Comparison of ENCODE assay signal across 1 cellular context in the genomic region with DNA sequence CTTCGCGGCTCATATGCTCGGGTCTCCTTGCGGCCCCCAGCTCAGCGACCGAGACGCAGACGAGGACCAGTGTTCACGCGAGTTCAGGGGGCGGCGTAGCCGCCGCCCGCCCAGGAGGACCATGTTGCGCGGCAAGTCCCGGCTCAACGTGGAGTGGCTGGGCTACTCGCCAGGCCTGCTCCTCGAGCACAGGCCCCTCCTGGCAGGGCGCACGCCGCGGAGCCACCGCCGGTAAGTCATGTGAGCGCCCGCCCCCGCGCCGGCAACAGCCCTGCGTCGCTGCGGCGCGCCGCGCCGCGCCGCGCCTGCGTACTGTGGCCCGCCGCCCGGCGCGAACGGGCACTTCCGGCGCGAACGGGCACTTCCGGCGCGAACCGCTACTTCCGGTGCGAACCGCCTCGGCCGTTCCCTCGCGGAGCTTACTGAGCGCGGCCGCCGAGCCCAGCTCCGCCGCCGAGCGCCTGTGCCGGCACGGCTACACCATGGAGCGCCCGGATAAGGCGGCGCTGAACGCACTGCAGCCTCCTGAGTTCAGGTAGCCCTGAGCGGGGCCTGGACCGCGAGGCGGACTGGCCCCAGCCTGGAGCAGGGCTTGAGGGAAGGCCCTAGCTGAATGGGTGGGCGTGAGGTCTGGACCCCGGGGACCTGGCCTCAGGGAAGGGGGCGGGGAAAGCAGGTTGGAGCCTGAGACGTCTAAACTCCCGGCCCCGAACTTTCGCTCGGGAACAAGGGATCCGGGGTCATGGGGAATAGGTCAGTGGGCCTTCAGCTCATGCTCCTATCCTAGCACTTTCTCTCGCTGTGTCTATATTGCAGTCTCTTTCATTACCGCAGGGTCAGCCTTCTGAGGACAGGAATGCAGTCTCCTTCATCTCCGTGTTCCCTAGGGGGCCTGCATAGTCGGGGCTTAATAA.
TF ChIP-seq lines count a peak whose summit lies in the region.

VMA21 (plus strand) TSS at position 380 of the 914 bp plus-strand sequence; CDS start at position 483, 103 bp downstream.

TF ChIP-seq in HepG2, 621 proteins besides CTCF, POLR2A, EP300 and RAD21 (continued from another document and continues in another):
- TF ChIP-seq LRRFIP1 (CRISPR knock-in tag; conservative IDR thresholded peaks at IDR 0.05) = no peak
- TF ChIP-seq, protein P1, sequence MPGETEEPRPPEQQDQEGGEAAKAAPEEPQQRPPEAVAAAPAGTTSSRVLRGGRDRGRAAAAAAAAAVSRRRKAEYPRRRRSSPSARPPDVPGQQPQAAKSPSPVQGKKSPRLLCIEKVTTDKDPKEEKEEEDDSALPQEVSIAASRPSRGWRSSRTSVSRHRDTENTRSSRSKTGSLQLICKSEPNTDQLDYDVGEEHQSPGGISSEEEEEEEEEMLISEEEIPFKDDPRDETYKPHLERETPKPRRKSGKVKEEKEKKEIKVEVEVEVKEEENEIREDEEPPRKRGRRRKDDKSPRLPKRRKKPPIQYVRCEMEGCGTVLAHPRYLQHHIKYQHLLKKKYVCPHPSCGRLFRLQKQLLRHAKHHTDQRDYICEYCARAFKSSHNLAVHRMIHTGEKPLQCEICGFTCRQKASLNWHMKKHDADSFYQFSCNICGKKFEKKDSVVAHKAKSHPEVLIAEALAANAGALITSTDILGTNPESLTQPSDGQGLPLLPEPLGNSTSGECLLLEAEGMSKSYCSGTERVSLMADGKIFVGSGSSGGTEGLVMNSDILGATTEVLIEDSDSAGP (CRISPR knock-in tag; IDR thresholded peaks at IDR 0.05; ENCODE audit: borderline replicate concordance) = 0 out of 2 replicates have a peak, but pooled peaks have one; percentile 35
- no peak for TF ChIP-seq JUN (CRISPR knock-in tag; IDR thresholded peaks at IDR 0.05)
- TF ChIP-seq STAT5B (CRISPR knock-in tag; IDR thresholded peaks at IDR 0.05) = no peak
- TF ChIP-seq ZNF782 (CRISPR knock-in tag; IDR thresholded peaks at IDR 0.05; ENCODE audit: borderline replicate concordance) = 0 out of 2 replicates have a peak, but pooled peaks have one; percentile 6
- TF ChIP-seq ZNF296 (CRISPR knock-in tag; conservative IDR thresholded peaks at IDR 0.05) = no peak
- peak; percentile 51; the same call in 1 of the 2 replicates for TF ChIP-seq SALL1 (CRISPR knock-in tag; IDR thresholded peaks at IDR 0.05)
- TF ChIP-seq ZMYM3 (CRISPR knock-in tag; IDR thresholded peaks at IDR 0.05) = no peak
- no peak for TF ChIP-seq HMG20A (CRISPR knock-in tag; IDR thresholded peaks at IDR 0.05; ENCODE audit: borderline replicate concordance)
- TF ChIP-seq, protein P2, sequence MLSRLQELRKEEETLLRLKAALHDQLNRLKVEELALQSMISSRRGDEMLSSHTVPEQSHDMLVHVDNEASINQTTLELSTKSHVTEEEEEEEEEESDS (CRISPR knock-in tag; IDR thresholded peaks at IDR 0.05; ENCODE audit: borderline replicate concordance) = no peak
- TF ChIP-seq ZNF704 (CRISPR knock-in tag; IDR thresholded peaks at IDR 0.05; ENCODE audit: borderline replicate concordance) = no peak
- TF ChIP-seq, protein P3, sequence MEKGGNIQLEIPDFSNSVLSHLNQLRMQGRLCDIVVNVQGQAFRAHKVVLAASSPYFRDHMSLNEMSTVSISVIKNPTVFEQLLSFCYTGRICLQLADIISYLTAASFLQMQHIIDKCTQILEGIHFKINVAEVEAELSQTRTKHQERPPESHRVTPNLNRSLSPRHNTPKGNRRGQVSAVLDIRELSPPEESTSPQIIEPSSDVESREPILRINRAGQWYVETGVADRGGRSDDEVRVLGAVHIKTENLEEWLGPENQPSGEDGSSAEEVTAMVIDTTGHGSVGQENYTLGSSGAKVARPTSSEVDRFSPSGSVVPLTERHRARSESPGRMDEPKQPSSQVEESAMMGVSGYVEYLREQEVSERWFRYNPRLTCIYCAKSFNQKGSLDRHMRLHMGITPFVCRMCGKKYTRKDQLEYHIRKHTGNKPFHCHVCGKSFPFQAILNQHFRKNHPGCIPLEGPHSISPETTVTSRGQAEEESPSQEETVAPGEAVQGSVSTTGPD (CRISPR knock-in tag; IDR thresholded peaks at IDR 0.05) = no peak
- peak; percentile 64; the same call in 1 of the 2 replicates for TF ChIP-seq TAF1 (CRISPR knock-in tag; IDR thresholded peaks at IDR 0.05)
- TF ChIP-seq TCF7L2 (IDR thresholded peaks at IDR 0.05; ENCODE audit: low read depth, low read length) = no peak
- TF ChIP-seq FOXK2 (IDR thresholded peaks at IDR 0.05) = no peak
- no peak for TF ChIP-seq FOXJ3 (CRISPR knock-in tag; IDR thresholded peaks at IDR 0.05; ENCODE audit: borderline replicate concordance)
- no peak for TF ChIP-seq ZNF124 (CRISPR knock-in tag; IDR thresholded peaks at IDR 0.05)
- TF ChIP-seq MAZ (IDR thresholded peaks at IDR 0.05; ENCODE audit: borderline replicate concordance, low read depth, low read length) = 0 out of 2 replicates have a peak, but pooled peaks have one; percentile 28
- TF ChIP-seq MAZ (CRISPR knock-in tag; IDR thresholded peaks at IDR 0.05; ENCODE audit: low read depth) = peak; percentile 70
- TF ChIP-seq HNRNPK (IDR thresholded peaks at IDR 0.05; ENCODE audit: low read depth, low read length, poor library complexity, severe bottlenecking) = no peak
- TF ChIP-seq BCL6 (CRISPR knock-in tag; IDR thresholded peaks at IDR 0.05) = 0 out of 2 replicates have a peak, but pooled peaks have one; percentile 23
- no peak for TF ChIP-seq ZMYM2 (CRISPR knock-in tag; IDR thresholded peaks at IDR 0.05)
- TF ChIP-seq ZNF24 (IDR thresholded peaks at IDR 0.05) = no peak
- TF ChIP-seq, protein P4, sequence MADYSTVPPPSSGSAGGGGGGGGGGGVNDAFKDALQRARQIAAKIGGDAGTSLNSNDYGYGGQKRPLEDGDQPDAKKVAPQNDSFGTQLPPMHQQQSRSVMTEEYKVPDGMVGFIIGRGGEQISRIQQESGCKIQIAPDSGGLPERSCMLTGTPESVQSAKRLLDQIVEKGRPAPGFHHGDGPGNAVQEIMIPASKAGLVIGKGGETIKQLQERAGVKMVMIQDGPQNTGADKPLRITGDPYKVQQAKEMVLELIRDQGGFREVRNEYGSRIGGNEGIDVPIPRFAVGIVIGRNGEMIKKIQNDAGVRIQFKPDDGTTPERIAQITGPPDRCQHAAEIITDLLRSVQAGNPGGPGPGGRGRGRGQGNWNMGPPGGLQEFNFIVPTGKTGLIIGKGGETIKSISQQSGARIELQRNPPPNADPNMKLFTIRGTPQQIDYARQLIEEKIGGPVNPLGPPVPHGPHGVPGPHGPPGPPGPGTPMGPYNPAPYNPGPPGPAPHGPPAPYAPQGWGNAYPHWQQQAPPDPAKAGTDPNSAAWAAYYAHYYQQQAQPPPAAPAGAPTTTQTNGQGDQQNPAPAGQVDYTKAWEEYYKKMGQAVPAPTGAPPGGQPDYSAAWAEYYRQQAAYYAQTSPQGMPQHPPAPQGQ (CRISPR knock-in tag; IDR thresholded peaks at IDR 0.05; ENCODE audit: borderline replicate concordance) = no peak; the same call in 1 of the 2 replicates
- 0 out of 2 replicates have a peak, but pooled peaks have one; percentile 61 for TF ChIP-seq ZBTB10 (CRISPR knock-in tag; IDR thresholded peaks at IDR 0.05; ENCODE audit: borderline replicate concordance)
- no peak for TF ChIP-seq GATAD2A (CRISPR knock-in tag; IDR thresholded peaks at IDR 0.05)
- no peak for TF ChIP-seq ZNF414 (CRISPR knock-in tag; IDR thresholded peaks at IDR 0.05)
- TF ChIP-seq ZNF816 (CRISPR knock-in tag; IDR thresholded peaks at IDR 0.05; ENCODE audit: borderline replicate concordance) = peak; percentile 50; the same call in 1 of the 2 replicates
- peak; percentile 41; the same call in 1 of the 2 replicates for TF ChIP-seq ETV5 (CRISPR knock-in tag; IDR thresholded peaks at IDR 0.05; ENCODE audit: borderline replicate concordance)
- 0 out of 2 replicates have a peak, but pooled peaks have one; percentile 53 for TF ChIP-seq ZNF547 (CRISPR knock-in tag; IDR thresholded peaks at IDR 0.05)
- TF ChIP-seq AHR (CRISPR knock-in tag; IDR thresholded peaks at IDR 0.05) = no peak
- TF ChIP-seq SMAD3 (CRISPR knock-in tag; IDR thresholded peaks at IDR 0.05) = 0 out of 2 replicates have a peak, but pooled peaks have one; percentile 33
- TF ChIP-seq TRAFD1 (CRISPR knock-in tag; IDR thresholded peaks at IDR 0.05; ENCODE audit: borderline replicate concordance) = no peak
- no peak for TF ChIP-seq ZNF333 (CRISPR knock-in tag; IDR thresholded peaks at IDR 0.05; ENCODE audit: borderline replicate concordance)
- TF ChIP-seq, protein P5, sequence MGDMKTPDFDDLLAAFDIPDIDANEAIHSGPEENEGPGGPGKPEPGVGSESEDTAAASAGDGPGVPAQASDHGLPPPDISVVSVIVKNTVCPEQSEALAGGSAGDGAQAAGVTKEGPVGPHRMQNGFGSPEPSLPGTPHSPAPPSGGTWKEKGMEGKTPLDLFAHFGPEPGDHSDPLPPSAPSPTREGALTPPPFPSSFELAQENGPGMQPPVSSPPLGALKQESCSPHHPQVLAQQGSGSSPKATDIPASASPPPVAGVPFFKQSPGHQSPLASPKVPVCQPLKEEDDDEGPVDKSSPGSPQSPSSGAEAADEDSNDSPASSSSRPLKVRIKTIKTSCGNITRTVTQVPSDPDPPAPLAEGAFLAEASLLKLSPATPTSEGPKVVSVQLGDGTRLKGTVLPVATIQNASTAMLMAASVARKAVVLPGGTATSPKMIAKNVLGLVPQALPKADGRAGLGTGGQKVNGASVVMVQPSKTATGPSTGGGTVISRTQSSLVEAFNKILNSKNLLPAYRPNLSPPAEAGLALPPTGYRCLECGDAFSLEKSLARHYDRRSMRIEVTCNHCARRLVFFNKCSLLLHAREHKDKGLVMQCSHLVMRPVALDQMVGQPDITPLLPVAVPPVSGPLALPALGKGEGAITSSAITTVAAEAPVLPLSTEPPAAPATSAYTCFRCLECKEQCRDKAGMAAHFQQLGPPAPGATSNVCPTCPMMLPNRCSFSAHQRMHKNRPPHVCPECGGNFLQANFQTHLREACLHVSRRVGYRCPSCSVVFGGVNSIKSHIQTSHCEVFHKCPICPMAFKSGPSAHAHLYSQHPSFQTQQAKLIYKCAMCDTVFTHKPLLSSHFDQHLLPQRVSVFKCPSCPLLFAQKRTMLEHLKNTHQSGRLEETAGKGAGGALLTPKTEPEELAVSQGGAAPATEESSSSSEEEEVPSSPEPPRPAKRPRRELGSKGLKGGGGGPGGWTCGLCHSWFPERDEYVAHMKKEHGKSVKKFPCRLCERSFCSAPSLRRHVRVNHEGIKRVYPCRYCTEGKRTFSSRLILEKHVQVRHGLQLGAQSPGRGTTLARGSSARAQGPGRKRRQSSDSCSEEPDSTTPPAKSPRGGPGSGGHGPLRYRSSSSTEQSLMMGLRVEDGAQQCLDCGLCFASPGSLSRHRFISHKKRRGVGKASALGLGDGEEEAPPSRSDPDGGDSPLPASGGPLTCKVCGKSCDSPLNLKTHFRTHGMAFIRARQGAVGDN (CRISPR knock-in tag; IDR thresholded peaks at IDR 0.05) = peak; percentile 93
- TF ChIP-seq ZBTB1 (CRISPR knock-in tag; IDR thresholded peaks at IDR 0.05; ENCODE audit: borderline replicate concordance) = no peak
